In the genomic region with DNA sequence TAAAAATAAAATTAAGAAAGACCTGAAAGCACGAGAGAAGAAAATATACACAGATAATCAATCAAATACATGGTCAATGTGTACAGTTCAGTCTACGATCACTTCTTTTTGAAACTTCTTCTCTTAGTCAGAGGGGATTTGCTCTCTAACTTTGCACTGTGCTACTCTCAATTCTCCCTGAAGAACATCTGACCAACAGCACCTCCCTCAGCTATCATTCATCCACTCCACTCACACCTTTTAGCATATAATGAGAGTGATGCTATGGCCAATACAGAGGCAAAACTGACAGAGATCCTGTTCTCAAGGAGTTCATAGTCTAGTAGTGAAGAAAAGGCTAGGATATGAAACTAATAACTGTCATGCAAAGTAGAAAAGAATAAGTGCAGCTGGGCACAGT, we compare ENCODE assay signal across 26 cellular contexts. TPM values are rescaled to one million over a fixed set of nuclear protein-coding genes. Genes with fewer than 3 reads are reported as not detected.
"Had no signal": no experiment of that assay in that cellular context is flagged by ENCODE, and none has a peak within 500 bp of the region (broad histone marks: within the 10 kb centered on the region; RNA-seq: fewer than 3 reads in every experiment).

No MANE protein-coding gene starts in this region.

- DNase-seq: activated CD4-positive, alpha-beta T cell treated with anti-CD3 and anti-CD28 coated beads, Interleukin-2, amount 50 U/mL, for 4 hours; activated CD8-positive, alpha-beta memory T cell treated with anti-CD3 and anti-CD28 coated beads, Interleukin-2, amount 50 U/mL, for 48 hours; activated effector memory CD4-positive, alpha-beta T cell treated with Interleukin-2 at 50 U/mL for 16 hours; activated naive CD4-positive, alpha-beta T cell treated with anti-CD3 and anti-CD28 coated beads for 36 hours; activated naive CD8-positive, alpha-beta T cell treated with anti-CD3 and anti-CD28 coated beads, Interleukin-2, amount 10 ng/mL, durations not matched to agents 7 days and 5 days; activated T-cell treated with anti-CD3 and anti-CD28 coated beads, Interleukin-2, amount 50 U/mL, for 48 hours; amniotic stem cell; endodermal cell; esophagus squamous epithelium; gastrocnemius medialis; hippocampal formation; kidney glomerular epithelial cell; left ventricle myocardium inferior; mucosa of descending colon; stimulated activated naive CD8-positive, alpha-beta T cell treated with anti-CD3 and anti-CD28 coated beads, Interleukin-15, amount 100 ng/mL, for 72 hours; T-helper 9 cell had no signal

- H3K27ac Mint-ChIP-seq: activated naive CD4-positive, alpha-beta T cell treated with anti-CD3 and anti-CD28 coated beads for 36 hours; activated naive CD8-positive, alpha-beta T cell treated with anti-CD3 and anti-CD28 coated beads, Interleukin-2, amount 10 ng/mL, durations not matched to agents 7 days and 5 days; endodermal cell; progenitor cell of endocrine pancreas had no signal

- H3K27ac ChIP-seq: esophagus squamous epithelium, gastrocnemius medialis, left ventricle myocardium inferior, right atrium auricular region, suprapubic skin, tibial nerve had no signal

- H3K9me3 Mint-ChIP-seq: activated naive CD4-positive, alpha-beta T cell treated with anti-CD3 and anti-CD28 coated beads for 36 hours; activated naive CD8-positive, alpha-beta T cell treated with anti-CD3 and anti-CD28 coated beads, Interleukin-2, amount 10 ng/mL, durations not matched to agents 7 days and 5 days; endodermal cell; neural crest cell; stimulated activated naive CD8-positive, alpha-beta T cell treated with anti-CD3 and anti-CD28 coated beads, Interleukin-15, amount 100 ng/mL, for 72 hours had no signal

- H3K36me3 Mint-ChIP-seq: activated naive CD8-positive, alpha-beta T cell treated with anti-CD3 and anti-CD28 coated beads, Interleukin-2, amount 10 ng/mL, durations not matched to agents 7 days and 5 days had no signal

- H3K27me3 ChIP-seq: esophagus squamous epithelium, gastrocnemius medialis, right atrium auricular region, suprapubic skin, tibial nerve had no signal

- H3K36me3 ChIP-seq: esophagus squamous epithelium, gastrocnemius medialis, left ventricle myocardium inferior, right atrium auricular region, suprapubic skin, tibial nerve had no signal

- H3K4me3 Mint-ChIP-seq: activated naive CD4-positive, alpha-beta T cell treated with anti-CD3 and anti-CD28 coated beads for 36 hours; activated naive CD8-positive, alpha-beta T cell treated with anti-CD3 and anti-CD28 coated beads, Interleukin-2, amount 10 ng/mL, durations not matched to agents 7 days and 5 days; endodermal cell; neural crest cell; stimulated activated naive CD8-positive, alpha-beta T cell treated with anti-CD3 and anti-CD28 coated beads, Interleukin-15, amount 100 ng/mL, for 72 hours had no signal

- ATAC-seq: gastrocnemius medialis; mucosa of descending colon; stimulated activated naive CD8-positive, alpha-beta T cell treated with anti-CD3 and anti-CD28 coated beads, Interleukin-15, amount 100 ng/mL, for 72 hours had no signal

- H3K4me1 ChIP-seq: gastrocnemius medialis had no signal

- H3K4me3 ChIP-seq: coronary artery, esophagus squamous epithelium, gastrocnemius medialis, left ventricle myocardium inferior, mucosa of descending colon, right atrium auricular region, suprapubic skin, tibial nerve had no signal

- H3K4me1 Mint-ChIP-seq: activated naive CD8-positive, alpha-beta T cell treated with anti-CD3 and anti-CD28 coated beads, Interleukin-2, amount 10 ng/mL, durations not matched to agents 7 days and 5 days; stimulated activated naive CD8-positive, alpha-beta T cell treated with anti-CD3 and anti-CD28 coated beads, Interleukin-15, amount 100 ng/mL, for 72 hours had no signal

- H3K9me3 ChIP-seq: esophagus squamous epithelium, gastrocnemius medialis, left ventricle myocardium inferior, mucosa of descending colon, right atrium auricular region, suprapubic skin, tibial nerve had no signal

- FAIRE-seq: bronchial epithelial cell, urothelium cell line had no signal

RNA-seq across cellular contexts. Expression of gene P3H2, which starts 45.9 kb away (rescaled TPM):
- total RNA-seq: activated CD8-positive, alpha-beta memory T cell treated with anti-CD3 and anti-CD28 coated beads for 36 hours; activated naive CD4-positive, alpha-beta T cell treated with anti-CD3 and anti-CD28 coated beads for 36 hours; activated naive CD8-positive, alpha-beta T cell treated with anti-CD3 and anti-CD28 coated beads, Interleukin-2, amount 10 ng/mL, durations not matched to agents 7 days and 5 days; T-helper 1 cell treated with Interleukin-12 subunit alpha and Interleukin-12 subunit beta and Interleukin-4 antibody, amounts not matched to agents 30 ng/mL and 1 ng/mL, for 36 hours had no signal
